22 cellular contexts compared by ENCODE assay signal in the genomic region with DNA sequence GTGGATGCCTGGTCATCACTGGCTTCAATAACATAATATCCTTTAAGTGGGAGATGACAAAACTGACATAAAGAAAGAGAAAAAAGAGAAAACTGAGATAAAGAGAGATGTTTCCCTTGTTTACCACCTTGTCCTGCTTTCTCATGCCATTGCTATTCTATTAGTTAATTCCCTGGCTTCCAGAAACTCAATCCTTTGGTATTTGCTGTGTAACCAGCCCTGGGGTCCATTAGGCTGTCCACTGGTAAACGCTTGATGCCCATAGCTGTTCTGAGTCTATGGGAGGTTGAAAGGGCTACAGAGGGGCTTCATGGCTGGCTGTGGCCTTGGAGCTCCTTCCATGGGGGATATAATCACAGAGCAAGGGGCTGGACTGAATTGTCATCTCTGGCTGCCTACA.
"Had no signal": no experiment of that assay in that cellular context is flagged by ENCODE, and none has a peak within 500 bp of the region (broad histone marks: within the 10 kb centered on the region; RNA-seq: fewer than 3 reads in every experiment).

No MANE protein-coding gene starts in this region.

- H3K9me3 Mint-ChIP-seq: activated CD4-positive, alpha-beta T cell treated with anti-CD3 and anti-CD28 coated beads, Interleukin-2, amount 10 ng/mL, durations not matched to agents 7 days and 5 days; activated CD8-positive, alpha-beta T cell treated with anti-CD3 and anti-CD28 coated beads for 36 hours; activated naive CD4-positive, alpha-beta T cell treated with anti-CD3 and anti-CD28 coated beads, Interleukin-2, amount 50 U/mL, for 24 hours; activated T-helper 1 cell treated with anti-CD3 and anti-CD28 coated beads, Interleukin-12 subunit alpha, Interleukin-12 subunit beta, Interleukin-2, Interleukin-4 antibody, amounts not matched to agents 30 ng/mL and 10 ng/mL and 1 ng/mL, durations not matched to agents 14 hours and 24 hours and 36 hours; T-helper 2 cell treated with Interferon-gamma antibody and Interleukin-4, amounts not matched to agents 5 μg/mL and 100 μg/mL, for 36 hours had no signal

- H3K27ac Mint-ChIP-seq: activated CD4-positive, alpha-beta T cell treated with anti-CD3 and anti-CD28 coated beads, Interleukin-2, amount 10 ng/mL, durations not matched to agents 7 days and 5 days; activated CD8-positive, alpha-beta T cell treated with anti-CD3 and anti-CD28 coated beads for 36 hours; activated naive CD4-positive, alpha-beta T cell treated with anti-CD3 and anti-CD28 coated beads, Interleukin-2, amount 50 U/mL, for 24 hours; activated T-helper 1 cell treated with anti-CD3 and anti-CD28 coated beads, Interleukin-12 subunit alpha, Interleukin-12 subunit beta, Interleukin-2, Interleukin-4 antibody, amounts not matched to agents 30 ng/mL and 10 ng/mL and 1 ng/mL, durations not matched to agents 14 hours and 24 hours and 36 hours; nephron progenitor cell; T-helper 2 cell treated with Interferon-gamma antibody and Interleukin-4, amounts not matched to agents 5 μg/mL and 100 μg/mL, for 36 hours had no signal

- DNase-seq: activated CD4-positive, alpha-beta T cell treated with anti-CD3 and anti-CD28 coated beads, Interleukin-2, amount 10 ng/mL, durations not matched to agents 7 days and 5 days; activated CD4-positive, CD25-positive, alpha-beta regulatory T cell treated with anti-CD3 and anti-CD28 coated beads, Interleukin-2, amount 50 U/mL, for 72 hours; activated CD8-positive, alpha-beta T cell treated with anti-CD3 and anti-CD28 coated beads for 36 hours; activated gamma-delta T cell; aorta; brain microvascular endothelial cell; central memory CD4-positive, alpha-beta T cell; effector memory CD4-positive, alpha-beta T cell; gastrocnemius medialis; hippocampal formation; left cardiac atrium; nephron progenitor cell; pancreas; psoas muscle; stimulated activated CD4-positive, alpha-beta T cell treated with anti-CD3 and anti-CD28 coated beads, Interleukin-4, amount 100 ng/mL, for 4 hours; stimulated activated naive CD8-positive, alpha-beta T cell treated with anti-CD3 and anti-CD28 coated beads, Interleukin-15, Interleukin-2, amounts not matched to agents 100 U/mL and 50 U/mL, for 24 hours; WERI-Rb-1 had no signal

- H3K4me3 ChIP-seq: gastrocnemius medialis, pancreas, psoas muscle, right atrium auricular region had no signal

- H3K4me1 ChIP-seq: gastrocnemius medialis, pancreas, psoas muscle, right atrium auricular region had no signal

- H3K36me3 Mint-ChIP-seq: activated naive CD4-positive, alpha-beta T cell treated with anti-CD3 and anti-CD28 coated beads, Interleukin-2, amount 50 U/mL, for 24 hours had no signal

- H3K9me3 ChIP-seq: gastrocnemius medialis, pancreas, psoas muscle, right atrium auricular region had no signal

- H3K36me3 ChIP-seq: brain microvascular endothelial cell, gastrocnemius medialis, pancreas, right atrium auricular region, WERI-Rb-1 had no signal

- H3K4me3 Mint-ChIP-seq: activated CD4-positive, alpha-beta T cell treated with anti-CD3 and anti-CD28 coated beads, Interleukin-2, amount 10 ng/mL, durations not matched to agents 7 days and 5 days; activated CD8-positive, alpha-beta T cell treated with anti-CD3 and anti-CD28 coated beads for 36 hours; activated naive CD4-positive, alpha-beta T cell treated with anti-CD3 and anti-CD28 coated beads, Interleukin-2, amount 50 U/mL, for 24 hours; activated T-helper 1 cell treated with anti-CD3 and anti-CD28 coated beads, Interleukin-12 subunit alpha, Interleukin-12 subunit beta, Interleukin-2, Interleukin-4 antibody, amounts not matched to agents 30 ng/mL and 10 ng/mL and 1 ng/mL, durations not matched to agents 14 hours and 24 hours and 36 hours; nephron progenitor cell; T-helper 2 cell treated with Interferon-gamma antibody and Interleukin-4, amounts not matched to agents 5 μg/mL and 100 μg/mL, for 36 hours had no signal

- ATAC-seq: activated CD8-positive, alpha-beta T cell treated with anti-CD3 and anti-CD28 coated beads for 36 hours; esophagus mucosa; gastrocnemius medialis; left cardiac atrium; pancreas; psoas muscle; stimulated activated naive CD8-positive, alpha-beta T cell treated with anti-CD3 and anti-CD28 coated beads, Interleukin-15, Interleukin-2, amounts not matched to agents 100 U/mL and 50 U/mL, for 24 hours had no signal

- H3K27ac ChIP-seq: brain microvascular endothelial cell, gastrocnemius medialis, pancreas, psoas muscle, right atrium auricular region, WERI-Rb-1 had no signal

- H3K4me1 Mint-ChIP-seq: activated CD4-positive, alpha-beta T cell treated with anti-CD3 and anti-CD28 coated beads, Interleukin-2, amount 10 ng/mL, durations not matched to agents 7 days and 5 days; activated naive CD4-positive, alpha-beta T cell treated with anti-CD3 and anti-CD28 coated beads, Interleukin-2, amount 50 U/mL, for 24 hours had no signal

- H3K27me3 ChIP-seq: brain microvascular endothelial cell, gastrocnemius medialis, right atrium auricular region had no signal
